ENCODE assay signal across 1 cellular context in the genomic region with DNA sequence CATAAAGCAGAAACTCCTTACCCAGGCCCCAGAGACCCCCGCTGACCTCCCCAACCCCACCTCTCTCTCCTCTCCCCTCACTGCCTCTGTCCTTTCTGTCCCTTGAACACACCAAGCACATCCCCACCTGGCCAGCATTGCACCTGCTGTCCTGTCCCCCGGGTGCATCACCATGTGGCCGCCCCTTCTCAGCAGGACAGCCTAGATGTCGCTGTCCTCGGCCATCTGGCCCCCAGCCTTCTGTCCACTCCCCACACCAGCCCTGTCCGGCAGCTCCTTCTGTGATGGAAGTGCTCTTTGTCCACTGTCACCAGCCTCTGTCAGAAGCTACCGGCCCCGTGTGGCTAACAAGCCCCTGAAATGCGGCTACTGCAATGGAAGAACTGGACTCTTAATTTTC.
TF ChIP-seq lines count a peak whose summit lies in the region.

No MANE protein-coding gene starts in this region.

TF ChIP-seq in HCT116, 20 proteins besides CTCF, POLR2A, EP300 and RAD21:
- TF ChIP-seq MAX (IDR thresholded peaks at IDR 0.05) (no peak), FOSL1 (IDR thresholded peaks at IDR 0.05; ENCODE audit: low read depth) (no peak), ZBTB33 (IDR thresholded peaks at IDR 0.05; ENCODE audit: extremely low read depth, insufficient replicate concordance, low read length) (no peak), ATF3 (IDR thresholded peaks at IDR 0.05) (no peak), ZFX (IDR thresholded peaks at IDR 0.05) (no peak), JUND (IDR thresholded peaks at IDR 0.05) (no peak), CBX3 (IDR thresholded peaks at IDR 0.05; ENCODE audit: low read depth) (no peak), SRF (IDR thresholded peaks at IDR 0.05; ENCODE audit: low read depth) (no peak), REST (IDR thresholded peaks at IDR 0.05; ENCODE audit: low read depth) (no peak), SIN3A (IDR thresholded peaks at IDR 0.05; ENCODE audit: low read depth) (no peak), EZH2phosphoT487 (IDR thresholded peaks at IDR 0.05; ENCODE audit: borderline replicate concordance) (no peak), ELF1 (IDR thresholded peaks at IDR 0.05; ENCODE audit: borderline replicate concordance, low read depth) (no peak), EGR1 (IDR thresholded peaks at IDR 0.05; ENCODE audit: low read depth) (no peak), CEBPB (IDR thresholded peaks at IDR 0.05; ENCODE audit: low read depth) (no peak)
TF ChIP-seq in HCT116: peak in this region for 0.
